Comparison of ENCODE assay signal across 17 cellular contexts in genomic region chr20:43895235-43895634, GRCh38.
"Had no signal": no experiment of that assay in that cellular context is flagged by ENCODE, and none has a peak within 500 bp of the region (broad histone marks: within the 10 kb centered on the region; RNA-seq: fewer than 3 reads in every experiment).

No MANE protein-coding gene starts in this region.

- H3K27me3 ChIP-seq: ascending aorta, right atrium auricular region, vagina had no signal

- H3K4me1 ChIP-seq: right atrium auricular region, tibial artery had no signal

- DNase-seq: activated CD4-positive, alpha-beta T cell treated with anti-CD3 and anti-CD28 coated beads for 48 hours; activated naive CD4-positive, alpha-beta T cell treated with Interleukin-2 at 50 U/mL for 16 hours; activated naive CD8-positive, alpha-beta T cell treated with anti-CD3 and anti-CD28 coated beads, Interleukin-2, amount 50 U/mL, for 24 hours; caudate nucleus; cortex of kidney; effector memory CD8-positive, alpha-beta T cell; foreskin fibroblast; left colon; midbrain; posterior cingulate gyrus; tibial artery had no signal

- H3K27ac Mint-ChIP-seq: activated naive CD8-positive, alpha-beta T cell treated with anti-CD3 and anti-CD28 coated beads, Interleukin-2, amount 50 U/mL, for 24 hours; effector memory CD8-positive, alpha-beta T cell; WTC11 had no signal

- H3K4me3 ChIP-seq: ascending aorta, lung, right atrium auricular region, smooth muscle cell, tibial artery, vagina had no signal

- H3K4me3 Mint-ChIP-seq: activated naive CD8-positive, alpha-beta T cell treated with anti-CD3 and anti-CD28 coated beads, Interleukin-2, amount 50 U/mL, for 24 hours; effector memory CD8-positive, alpha-beta T cell; WTC11 had no signal

- H3K9me3 ChIP-seq: vagina had no signal

- H3K36me3 ChIP-seq: ascending aorta, right atrium auricular region, tibial artery, vagina had no signal

- ATAC-seq: activated naive CD8-positive, alpha-beta T cell treated with anti-CD3 and anti-CD28 coated beads, Interleukin-2, amount 50 U/mL, for 24 hours; effector memory CD8-positive, alpha-beta T cell; left colon had no signal

- H3K27ac ChIP-seq: right atrium auricular region, tibial artery, vagina had no signal

- H3K4me2 ChIP-seq: smooth muscle cell had no signal

- H3K4me1 Mint-ChIP-seq: activated naive CD8-positive, alpha-beta T cell treated with anti-CD3 and anti-CD28 coated beads, Interleukin-2, amount 50 U/mL, for 24 hours had no signal
